In the genomic region with DNA sequence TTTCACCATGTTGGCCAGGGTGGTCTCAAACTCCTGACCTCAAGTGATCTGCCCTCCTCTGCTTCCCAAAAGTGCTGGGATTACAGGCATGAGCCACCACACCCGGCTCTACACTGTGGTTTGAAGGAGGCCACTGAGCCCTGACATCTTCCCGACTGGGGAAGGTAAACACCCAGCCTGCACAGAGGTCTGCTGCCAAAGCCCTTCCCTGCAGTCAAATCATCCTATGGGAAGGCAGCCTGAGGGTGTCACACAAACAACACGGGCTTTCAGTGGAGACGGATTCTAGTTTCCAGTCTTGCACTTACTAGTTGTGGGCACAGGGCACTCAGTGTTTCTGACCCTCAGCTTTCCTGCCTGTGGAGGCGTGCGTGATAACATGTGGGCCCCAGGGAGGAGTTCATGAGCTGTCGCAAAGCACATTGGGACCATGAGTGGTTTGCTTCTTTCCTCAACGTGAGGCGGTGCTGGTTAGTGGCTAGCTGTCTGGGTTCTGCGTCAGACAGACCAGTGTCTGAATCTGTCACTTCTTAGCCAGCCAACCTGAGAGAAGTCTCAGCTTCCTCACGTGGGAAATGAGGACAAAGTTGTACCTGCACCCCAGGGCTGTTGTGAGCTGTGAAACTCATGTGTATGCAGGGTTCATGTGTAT, we compare ENCODE assay signal across 34 cellular contexts. TPM values are rescaled to one million over a fixed set of nuclear protein-coding genes. Genes with fewer than 3 reads are reported as not detected.
"Had no signal": no experiment of that assay in that cellular context is flagged by ENCODE, and none has a peak within 500 bp of the region (broad histone marks: within the 10 kb centered on the region; RNA-seq: fewer than 3 reads in every experiment).

No MANE protein-coding gene starts in this region.

- H3K9me3 Mint-ChIP-seq: activated naive CD4-positive, alpha-beta T cell treated with anti-CD3 and anti-CD28 coated beads, Interleukin-2, amount 10 ng/mL, durations not matched to agents 7 days and 5 days; activated naive CD8-positive, alpha-beta T cell treated with anti-CD3 and anti-CD28 coated beads, Interleukin-2, amount 10 ng/mL, durations not matched to agents 7 days and 5 days; activated T-cell treated with anti-CD3 and anti-CD28 coated beads, Interleukin-2, amount 50 U/mL, for 24 hours; effector memory CD8-positive, alpha-beta T cell; natural killer cell treated with Interleukin-12 subunit alpha and Interleukin-12 subunit beta and Interleukin-15 and Interleukin-18, amount 100 ng/mL, for 72 hours; T-helper 1 cell treated with Interleukin-12 subunit alpha and Interleukin-12 subunit beta and Interleukin-4 antibody, amounts not matched to agents 30 μg/mL and 1 μg/mL, for 36 hours had no signal

- H3K36me3 ChIP-seq: ascending aorta, heart left ventricle, left lung, lower lobe of right lung, tibial nerve had no signal

- H3K4me1 Mint-ChIP-seq: brain had no signal

- H3K4me1 ChIP-seq: lower lobe of right lung, parathyroid adenoma had no signal

- H2AFZ ChIP-seq: parathyroid adenoma had no signal

- H3K27me3 Mint-ChIP-seq: natural killer cell treated with Interleukin-12 subunit alpha and Interleukin-12 subunit beta and Interleukin-15 and Interleukin-18, amount 100 ng/mL, for 72 hours had no signal

- H3K9ac ChIP-seq: parathyroid adenoma had no signal

- H3K79me2 ChIP-seq: parathyroid adenoma had no signal

- H3K4me3 ChIP-seq: ascending aorta, heart left ventricle, left lung, lower lobe of right lung, tibial nerve had no signal

- H3K27ac Mint-ChIP-seq: activated naive CD4-positive, alpha-beta T cell treated with anti-CD3 and anti-CD28 coated beads, Interleukin-2, amount 10 ng/mL, durations not matched to agents 7 days and 5 days; activated naive CD8-positive, alpha-beta T cell treated with anti-CD3 and anti-CD28 coated beads, Interleukin-2, amount 10 ng/mL, durations not matched to agents 7 days and 5 days; activated T-cell treated with anti-CD3 and anti-CD28 coated beads, Interleukin-2, amount 50 U/mL, for 24 hours; brain; effector memory CD8-positive, alpha-beta T cell; natural killer cell treated with Interleukin-12 subunit alpha and Interleukin-12 subunit beta and Interleukin-15 and Interleukin-18, amount 100 ng/mL, for 72 hours; T-helper 1 cell treated with Interleukin-12 subunit alpha and Interleukin-12 subunit beta and Interleukin-4 antibody, amounts not matched to agents 30 μg/mL and 1 μg/mL, for 36 hours had no signal

- H3K27ac ChIP-seq: ascending aorta, heart left ventricle, left lung, lower lobe of right lung, parathyroid adenoma, tibial nerve, VCaP had no signal

- DNase-seq: activated CD4-positive, alpha-beta T cell treated with anti-CD3 and anti-CD28 coated beads for 48 hours; activated CD4-positive, alpha-beta T cell treated with anti-CD3 and anti-CD28 coated beads, Interleukin-2, amount 50 U/mL, for 48 hours; activated CD8-positive, alpha-beta memory T cell treated with anti-CD3 and anti-CD28 coated beads for 24 hours; activated gamma-delta T cell; activated naive CD4-positive, alpha-beta T cell treated with anti-CD3 and anti-CD28 coated beads, Interleukin-2, amount 10 ng/mL, durations not matched to agents 7 days and 5 days; activated naive CD8-positive, alpha-beta T cell treated with anti-CD3 and anti-CD28 coated beads, Interleukin-2, amount 10 ng/mL, durations not matched to agents 7 days and 5 days; activated T-cell treated with anti-CD3 and anti-CD28 coated beads, Interleukin-2, amount 50 U/mL, for 24 hours; caudate nucleus; cortex of kidney; effector memory CD8-positive, alpha-beta T cell; foreskin fibroblast; hypothalamus; left lung; lower lobe of right lung; mesendoderm; right cardiac atrium; stimulated activated CD4-positive, alpha-beta T cell treated with anti-CD3 and anti-CD28 coated beads, Interleukin-2, amount 100 ng/mL, for 48 hours; stimulated activated naive CD4-positive, alpha-beta T cell treated with Interleukin-2 at 50 U/mL for 16 hours; T-helper 9 cell had no signal

- H3K9me3 ChIP-seq: ascending aorta, heart left ventricle, left lung, lower lobe of right lung, tibial nerve had no signal

- FAIRE-seq: TTC549 had no signal

- H3K36me3 Mint-ChIP-seq: activated naive CD4-positive, alpha-beta T cell treated with anti-CD3 and anti-CD28 coated beads, Interleukin-2, amount 10 ng/mL, durations not matched to agents 7 days and 5 days; activated naive CD8-positive, alpha-beta T cell treated with anti-CD3 and anti-CD28 coated beads, Interleukin-2, amount 10 ng/mL, durations not matched to agents 7 days and 5 days; brain; natural killer cell treated with Interleukin-12 subunit alpha and Interleukin-12 subunit beta and Interleukin-15 and Interleukin-18, amount 100 ng/mL, for 72 hours had no signal

- H3K4me3 Mint-ChIP-seq: activated naive CD4-positive, alpha-beta T cell treated with anti-CD3 and anti-CD28 coated beads, Interleukin-2, amount 10 ng/mL, durations not matched to agents 7 days and 5 days; activated naive CD8-positive, alpha-beta T cell treated with anti-CD3 and anti-CD28 coated beads, Interleukin-2, amount 10 ng/mL, durations not matched to agents 7 days and 5 days; activated T-cell treated with anti-CD3 and anti-CD28 coated beads, Interleukin-2, amount 50 U/mL, for 24 hours; brain; effector memory CD8-positive, alpha-beta T cell; natural killer cell treated with Interleukin-12 subunit alpha and Interleukin-12 subunit beta and Interleukin-15 and Interleukin-18, amount 100 ng/mL, for 72 hours; T-helper 1 cell treated with Interleukin-12 subunit alpha and Interleukin-12 subunit beta and Interleukin-4 antibody, amounts not matched to agents 30 μg/mL and 1 μg/mL, for 36 hours had no signal

- ATAC-seq: activated CD4-positive, CD25-positive, alpha-beta regulatory T cell treated with anti-CD3 and anti-CD28 coated beads, Interleukin-2, amount 50 U/mL, for 24 hours; effector memory CD8-positive, alpha-beta T cell; heart left ventricle; left lung; lower lobe of right lung; natural killer cell treated with Interleukin-12 subunit alpha and Interleukin-12 subunit beta and Interleukin-15 and Interleukin-18, amount 100 ng/mL, for 72 hours; right cardiac atrium had no signal

- H3K27me3 ChIP-seq: ascending aorta, left lung, tibial nerve had no signal

RNA-seq across cellular contexts. Expression of a gene that starts 21.5 kb away (rescaled TPM):
- total RNA-seq: activated naive CD8-positive, alpha-beta T cell treated with anti-CD3 and anti-CD28 coated beads, Interleukin-2, amount 10 ng/mL, durations not matched to agents 7 days and 5 days; ascending aorta; left lung; lower lobe of right lung; mononuclear cell; myocyte; natural killer cell treated with Interleukin-12 subunit alpha and Interleukin-12 subunit beta and Interleukin-15 and Interleukin-18, amount 100 ng/mL, for 72 hours; pulmonary artery endothelial cell; right cardiac atrium; tibial nerve; ureter had no signal
- polyA plus RNA-seq: esophagus had no signal
